ENCODE assay signal across 1 cellular context in the genomic region with DNA sequence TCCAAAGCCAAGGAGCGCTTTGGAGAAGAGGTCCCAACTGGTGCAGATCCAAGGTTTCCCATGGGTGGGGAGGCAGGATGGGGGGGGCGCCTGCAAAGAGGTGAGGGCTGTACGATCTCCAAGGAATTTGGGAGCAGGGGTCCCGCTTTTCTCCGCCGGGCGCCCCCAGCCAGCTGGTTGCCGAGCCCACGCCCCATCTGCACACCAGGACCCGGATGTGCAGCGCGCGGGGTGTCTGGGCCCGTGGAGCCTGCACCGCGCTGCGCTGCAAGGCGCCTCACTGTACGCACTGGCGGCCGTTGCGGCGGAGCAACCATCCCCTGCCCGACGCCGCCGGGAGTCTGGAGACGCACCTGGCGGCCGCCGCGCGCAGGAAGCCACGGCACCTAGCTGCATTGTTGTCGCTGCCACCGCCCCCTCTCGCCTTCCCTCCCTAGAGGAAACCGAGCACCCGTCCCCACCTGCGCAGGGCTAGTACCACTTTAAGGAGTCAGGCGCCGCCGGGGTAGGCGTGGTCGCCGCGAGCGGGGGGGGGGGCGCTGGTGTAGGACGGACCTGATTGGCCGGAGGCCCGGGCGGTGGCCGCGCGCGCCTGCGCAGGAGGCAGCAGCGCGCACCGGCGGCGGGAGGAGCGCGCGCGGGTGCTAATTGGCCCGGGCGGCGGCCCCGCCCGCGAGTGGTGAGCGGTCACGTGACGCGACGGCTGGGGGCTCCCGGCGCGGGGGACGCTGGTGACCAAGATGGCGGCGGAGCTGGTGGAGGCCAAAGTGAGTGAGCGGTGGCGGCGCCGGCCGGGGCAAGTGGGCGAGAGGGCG.
TF ChIP-seq lines count a peak whose summit lies in the region.

A gene with protein sequence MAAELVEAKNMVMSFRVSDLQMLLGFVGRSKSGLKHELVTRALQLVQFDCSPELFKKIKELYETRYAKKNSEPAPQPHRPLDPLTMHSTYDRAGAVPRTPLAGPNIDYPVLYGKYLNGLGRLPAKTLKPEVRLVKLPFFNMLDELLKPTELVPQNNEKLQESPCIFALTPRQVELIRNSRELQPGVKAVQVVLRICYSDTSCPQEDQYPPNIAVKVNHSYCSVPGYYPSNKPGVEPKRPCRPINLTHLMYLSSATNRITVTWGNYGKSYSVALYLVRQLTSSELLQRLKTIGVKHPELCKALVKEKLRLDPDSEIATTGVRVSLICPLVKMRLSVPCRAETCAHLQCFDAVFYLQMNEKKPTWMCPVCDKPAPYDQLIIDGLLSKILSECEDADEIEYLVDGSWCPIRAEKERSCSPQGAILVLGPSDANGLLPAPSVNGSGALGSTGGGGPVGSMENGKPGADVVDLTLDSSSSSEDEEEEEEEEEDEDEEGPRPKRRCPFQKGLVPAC (plus strand): TSS at position 716 of the 815 bp plus-strand sequence. CDS start 25 bp downstream, at position 741.

TF ChIP-seq in HEK293, 187 proteins besides CTCF, POLR2A, EP300 and RAD21 (continued from another document):
- TF ChIP-seq ZNF670 (tag by site-specific recombination; IDR thresholded peaks at IDR 0.05; ENCODE audit: low read depth) (no peak), MZF1 (tag by site-specific recombination; IDR thresholded peaks at IDR 0.05; ENCODE audit: borderline replicate concordance) (no peak), ZBTB7A (tag by site-specific recombination; IDR thresholded peaks at IDR 0.05; ENCODE audit: low read depth) (peak; percentile 53; the same call in 1 of the 2 replicates), ZNF549 (tag by site-specific recombination; IDR thresholded peaks at IDR 0.05) (no peak), ZBTB8A (tag by site-specific recombination; IDR thresholded peaks at IDR 0.05) (no peak; the same call in 1 of the 2 replicates), WT1 (tag by site-specific recombination; IDR thresholded peaks at IDR 0.05) (no peak), ZNF623 (tag by site-specific recombination; IDR thresholded peaks at IDR 0.05) (no peak; the same call in 1 of the 2 replicates)
- TF ChIP-seq, protein P1, sequence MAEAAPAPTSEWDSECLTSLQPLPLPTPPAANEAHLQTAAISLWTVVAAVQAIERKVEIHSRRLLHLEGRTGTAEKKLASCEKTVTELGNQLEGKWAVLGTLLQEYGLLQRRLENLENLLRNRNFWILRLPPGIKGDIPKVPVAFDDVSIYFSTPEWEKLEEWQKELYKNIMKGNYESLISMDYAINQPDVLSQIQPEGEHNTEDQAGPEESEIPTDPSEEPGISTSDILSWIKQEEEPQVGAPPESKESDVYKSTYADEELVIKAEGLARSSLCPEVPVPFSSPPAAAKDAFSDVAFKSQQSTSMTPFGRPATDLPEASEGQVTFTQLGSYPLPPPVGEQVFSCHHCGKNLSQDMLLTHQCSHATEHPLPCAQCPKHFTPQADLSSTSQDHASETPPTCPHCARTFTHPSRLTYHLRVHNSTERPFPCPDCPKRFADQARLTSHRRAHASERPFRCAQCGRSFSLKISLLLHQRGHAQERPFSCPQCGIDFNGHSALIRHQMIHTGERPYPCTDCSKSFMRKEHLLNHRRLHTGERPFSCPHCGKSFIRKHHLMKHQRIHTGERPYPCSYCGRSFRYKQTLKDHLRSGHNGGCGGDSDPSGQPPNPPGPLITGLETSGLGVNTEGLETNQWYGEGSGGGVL (tag by site-specific recombination; IDR thresholded peaks at IDR 0.05), result peak; percentile 74
- TF ChIP-seq, protein P2, sequence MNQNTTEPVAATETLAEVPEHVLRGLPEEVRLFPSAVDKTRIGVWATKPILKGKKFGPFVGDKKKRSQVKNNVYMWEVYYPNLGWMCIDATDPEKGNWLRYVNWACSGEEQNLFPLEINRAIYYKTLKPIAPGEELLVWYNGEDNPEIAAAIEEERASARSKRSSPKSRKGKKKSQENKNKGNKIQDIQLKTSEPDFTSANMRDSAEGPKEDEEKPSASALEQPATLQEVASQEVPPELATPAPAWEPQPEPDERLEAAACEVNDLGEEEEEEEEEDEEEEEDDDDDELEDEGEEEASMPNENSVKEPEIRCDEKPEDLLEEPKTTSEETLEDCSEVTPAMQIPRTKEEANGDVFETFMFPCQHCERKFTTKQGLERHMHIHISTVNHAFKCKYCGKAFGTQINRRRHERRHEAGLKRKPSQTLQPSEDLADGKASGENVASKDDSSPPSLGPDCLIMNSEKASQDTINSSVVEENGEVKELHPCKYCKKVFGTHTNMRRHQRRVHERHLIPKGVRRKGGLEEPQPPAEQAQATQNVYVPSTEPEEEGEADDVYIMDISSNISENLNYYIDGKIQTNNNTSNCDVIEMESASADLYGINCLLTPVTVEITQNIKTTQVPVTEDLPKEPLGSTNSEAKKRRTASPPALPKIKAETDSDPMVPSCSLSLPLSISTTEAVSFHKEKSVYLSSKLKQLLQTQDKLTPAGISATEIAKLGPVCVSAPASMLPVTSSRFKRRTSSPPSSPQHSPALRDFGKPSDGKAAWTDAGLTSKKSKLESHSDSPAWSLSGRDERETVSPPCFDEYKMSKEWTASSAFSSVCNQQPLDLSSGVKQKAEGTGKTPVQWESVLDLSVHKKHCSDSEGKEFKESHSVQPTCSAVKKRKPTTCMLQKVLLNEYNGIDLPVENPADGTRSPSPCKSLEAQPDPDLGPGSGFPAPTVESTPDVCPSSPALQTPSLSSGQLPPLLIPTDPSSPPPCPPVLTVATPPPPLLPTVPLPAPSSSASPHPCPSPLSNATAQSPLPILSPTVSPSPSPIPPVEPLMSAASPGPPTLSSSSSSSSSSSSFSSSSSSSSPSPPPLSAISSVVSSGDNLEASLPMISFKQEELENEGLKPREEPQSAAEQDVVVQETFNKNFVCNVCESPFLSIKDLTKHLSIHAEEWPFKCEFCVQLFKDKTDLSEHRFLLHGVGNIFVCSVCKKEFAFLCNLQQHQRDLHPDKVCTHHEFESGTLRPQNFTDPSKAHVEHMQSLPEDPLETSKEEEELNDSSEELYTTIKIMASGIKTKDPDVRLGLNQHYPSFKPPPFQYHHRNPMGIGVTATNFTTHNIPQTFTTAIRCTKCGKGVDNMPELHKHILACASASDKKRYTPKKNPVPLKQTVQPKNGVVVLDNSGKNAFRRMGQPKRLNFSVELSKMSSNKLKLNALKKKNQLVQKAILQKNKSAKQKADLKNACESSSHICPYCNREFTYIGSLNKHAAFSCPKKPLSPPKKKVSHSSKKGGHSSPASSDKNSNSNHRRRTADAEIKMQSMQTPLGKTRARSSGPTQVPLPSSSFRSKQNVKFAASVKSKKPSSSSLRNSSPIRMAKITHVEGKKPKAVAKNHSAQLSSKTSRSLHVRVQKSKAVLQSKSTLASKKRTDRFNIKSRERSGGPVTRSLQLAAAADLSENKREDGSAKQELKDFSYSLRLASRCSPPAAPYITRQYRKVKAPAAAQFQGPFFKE (tag by site-specific recombination; IDR thresholded peaks at IDR 0.05; ENCODE audit: borderline replicate concordance), result no peak
- TF ChIP-seq, protein P3, sequence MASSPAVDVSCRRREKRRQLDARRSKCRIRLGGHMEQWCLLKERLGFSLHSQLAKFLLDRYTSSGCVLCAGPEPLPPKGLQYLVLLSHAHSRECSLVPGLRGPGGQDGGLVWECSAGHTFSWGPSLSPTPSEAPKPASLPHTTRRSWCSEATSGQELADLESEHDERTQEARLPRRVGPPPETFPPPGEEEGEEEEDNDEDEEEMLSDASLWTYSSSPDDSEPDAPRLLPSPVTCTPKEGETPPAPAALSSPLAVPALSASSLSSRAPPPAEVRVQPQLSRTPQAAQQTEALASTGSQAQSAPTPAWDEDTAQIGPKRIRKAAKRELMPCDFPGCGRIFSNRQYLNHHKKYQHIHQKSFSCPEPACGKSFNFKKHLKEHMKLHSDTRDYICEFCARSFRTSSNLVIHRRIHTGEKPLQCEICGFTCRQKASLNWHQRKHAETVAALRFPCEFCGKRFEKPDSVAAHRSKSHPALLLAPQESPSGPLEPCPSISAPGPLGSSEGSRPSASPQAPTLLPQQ (tag by site-specific recombination; IDR thresholded peaks at IDR 0.05), result peak; percentile 100
- TF ChIP-seq, protein P4, sequence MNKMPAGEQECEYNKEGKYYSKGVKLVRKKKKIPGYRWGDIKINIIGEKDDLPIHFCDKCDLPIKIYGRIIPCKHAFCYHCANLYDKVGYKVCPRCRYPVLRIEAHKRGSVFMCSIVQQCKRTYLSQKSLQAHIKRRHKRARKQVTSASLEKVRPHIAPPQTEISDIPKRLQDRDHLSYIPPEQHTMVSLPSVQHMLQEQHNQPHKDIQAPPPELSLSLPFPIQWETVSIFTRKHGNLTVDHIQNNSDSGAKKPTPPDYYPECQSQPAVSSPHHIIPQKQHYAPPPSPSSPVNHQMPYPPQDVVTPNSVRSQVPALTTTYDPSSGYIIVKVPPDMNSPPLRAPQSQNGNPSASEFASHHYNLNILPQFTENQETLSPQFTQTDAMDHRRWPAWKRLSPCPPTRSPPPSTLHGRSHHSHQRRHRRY (tag by site-specific recombination; IDR thresholded peaks at IDR 0.05), result no peak
- TF ChIP-seq, protein P5, sequence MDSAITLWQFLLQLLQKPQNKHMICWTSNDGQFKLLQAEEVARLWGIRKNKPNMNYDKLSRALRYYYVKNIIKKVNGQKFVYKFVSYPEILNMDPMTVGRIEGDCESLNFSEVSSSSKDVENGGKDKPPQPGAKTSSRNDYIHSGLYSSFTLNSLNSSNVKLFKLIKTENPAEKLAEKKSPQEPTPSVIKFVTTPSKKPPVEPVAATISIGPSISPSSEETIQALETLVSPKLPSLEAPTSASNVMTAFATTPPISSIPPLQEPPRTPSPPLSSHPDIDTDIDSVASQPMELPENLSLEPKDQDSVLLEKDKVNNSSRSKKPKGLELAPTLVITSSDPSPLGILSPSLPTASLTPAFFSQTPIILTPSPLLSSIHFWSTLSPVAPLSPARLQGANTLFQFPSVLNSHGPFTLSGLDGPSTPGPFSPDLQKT (IDR thresholded peaks at IDR 0.05; ENCODE audit: borderline replicate concordance, low read depth, low read length), result no peak
- TF ChIP-seq, protein P6, sequence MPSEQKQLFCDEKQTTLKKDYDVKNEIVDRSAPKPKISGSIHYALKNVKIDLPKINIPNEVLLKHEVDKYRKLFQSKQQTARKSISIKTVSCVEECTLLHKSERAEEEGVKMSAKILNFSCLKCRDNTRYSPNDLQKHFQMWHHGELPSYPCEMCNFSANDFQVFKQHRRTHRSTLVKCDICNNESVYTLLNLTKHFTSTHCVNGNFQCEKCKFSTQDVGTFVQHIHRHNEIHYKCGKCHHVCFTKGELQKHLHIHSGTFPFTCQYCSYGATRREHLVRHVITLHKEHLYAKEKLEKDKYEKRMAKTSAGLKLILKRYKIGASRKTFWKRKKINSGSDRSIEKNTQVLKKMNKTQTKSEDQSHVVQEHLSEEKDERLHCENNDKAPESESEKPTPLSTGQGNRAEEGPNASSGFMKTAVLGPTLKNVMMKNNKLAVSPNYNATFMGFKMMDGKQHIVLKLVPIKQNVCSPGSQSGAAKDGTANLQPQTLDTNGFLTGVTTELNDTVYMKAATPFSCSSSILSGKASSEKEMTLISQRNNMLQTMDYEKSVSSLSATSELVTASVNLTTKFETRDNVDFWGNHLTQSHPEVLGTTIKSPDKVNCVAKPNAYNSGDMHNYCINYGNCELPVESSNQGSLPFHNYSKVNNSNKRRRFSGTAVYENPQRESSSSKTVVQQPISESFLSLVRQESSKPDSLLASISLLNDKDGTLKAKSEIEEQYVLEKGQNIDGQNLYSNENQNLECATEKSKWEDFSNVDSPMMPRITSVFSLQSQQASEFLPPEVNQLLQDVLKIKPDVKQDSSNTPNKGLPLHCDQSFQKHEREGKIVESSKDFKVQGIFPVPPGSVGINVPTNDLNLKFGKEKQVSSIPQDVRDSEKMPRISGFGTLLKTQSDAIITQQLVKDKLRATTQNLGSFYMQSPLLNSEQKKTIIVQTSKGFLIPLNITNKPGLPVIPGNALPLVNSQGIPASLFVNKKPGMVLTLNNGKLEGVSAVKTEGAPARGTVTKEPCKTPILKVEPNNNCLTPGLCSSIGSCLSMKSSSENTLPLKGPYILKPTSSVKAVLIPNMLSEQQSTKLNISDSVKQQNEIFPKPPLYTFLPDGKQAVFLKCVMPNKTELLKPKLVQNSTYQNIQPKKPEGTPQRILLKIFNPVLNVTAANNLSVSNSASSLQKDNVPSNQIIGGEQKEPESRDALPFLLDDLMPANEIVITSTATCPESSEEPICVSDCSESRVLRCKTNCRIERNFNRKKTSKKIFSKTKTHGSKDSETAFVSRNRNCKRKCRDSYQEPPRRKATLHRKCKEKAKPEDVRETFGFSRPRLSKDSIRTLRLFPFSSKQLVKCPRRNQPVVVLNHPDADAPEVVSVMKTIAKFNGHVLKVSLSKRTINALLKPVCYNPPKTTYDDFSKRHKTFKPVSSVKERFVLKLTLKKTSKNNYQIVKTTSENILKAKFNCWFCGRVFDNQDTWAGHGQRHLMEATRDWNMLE (tag by site-specific recombination; conservative IDR thresholded peaks at IDR 0.05; ENCODE audit: low read depth), result no peak
